ENCODE assay signal across 8 cellular contexts in the genomic region with DNA sequence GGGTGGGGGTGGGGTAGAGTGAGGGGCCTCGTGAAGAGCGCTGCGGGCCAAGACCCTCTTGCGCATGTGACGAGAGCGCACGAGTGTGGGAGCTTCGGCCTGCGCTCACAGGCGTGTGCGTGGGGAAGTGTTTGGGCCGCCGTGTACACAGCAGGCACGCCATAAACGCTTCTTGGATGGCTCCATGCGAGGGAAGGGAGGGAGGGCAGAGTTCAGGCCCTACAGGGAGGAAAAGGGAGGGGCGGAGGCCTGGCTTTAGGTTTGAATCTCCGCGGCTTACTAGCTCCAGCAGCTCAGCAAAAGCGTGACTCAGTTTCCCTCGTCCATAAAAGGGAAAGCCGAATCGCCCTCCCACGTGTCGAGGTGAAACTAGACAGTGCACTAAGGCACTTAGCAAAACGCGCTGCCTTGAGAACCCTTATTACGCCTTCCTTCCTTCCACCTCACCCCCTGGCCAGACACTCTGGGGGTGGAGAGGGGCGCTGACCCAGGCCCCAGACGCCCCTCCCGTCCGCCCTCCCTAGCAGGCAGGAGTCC. TPM values are rescaled to one million over a fixed set of nuclear protein-coding genes. Genes with fewer than 3 reads are reported as not detected.
DNase-seq lines count a peak whose midpoint lies in the region; ATAC-seq and TF ChIP-seq lines count a peak whose summit lies in the region.

No MANE protein-coding gene starts in this region.

- TF ChIP-seq CTCF in dorsolateral prefrontal cortex (IDR thresholded peaks at IDR 0.05 in 54 of 56, conservative IDR thresholded peaks at IDR 0.05 in 2 of 56; ENCODE audit: low read depth in 1 of 56, partially characterized antibody in 56 of 56) (no peak), mesothelial cell of epicardium (IDR thresholded peaks at IDR 0.05; ENCODE audit: unreplicated experiment) (no peak), tibial artery (IDR thresholded peaks at IDR 0.05) (no peak)

- intact Hi-C loops in dorsolateral prefrontal cortex (cut with DNase I) = no loop called here
- intact Hi-C loops in tibial artery (cut with DNase I; ENCODE audit: low total_unique reads) = no loop called here

- H3K27me3 ChIP-seq in dorsolateral prefrontal cortex (peaks cover 0 to 6% (median 0%) of the 10 kb centered on the region in 45 donors), tibial artery (no peaks in the 10 kb centered on the region)

- no peak for ATAC-seq in GM18858 (IDR thresholded peaks at IDR 0.05; ENCODE audit: unreplicated experiment)

- H3K36me3 Mint-ChIP-seq in mesothelial cell of epicardium = peaks cover 4% of the 10 kb centered on the region

- peak overlapping the region; percentile 39 for H3K4me3 Mint-ChIP-seq in mesothelial cell of epicardium

- H3K9me3 Mint-ChIP-seq in mesothelial cell of epicardium = peaks cover 6% of the 10 kb centered on the region

- H3K36me3 ChIP-seq in tibial artery = no peaks in the 10 kb centered on the region

- H3K27me3 Mint-ChIP-seq in mesothelial cell of epicardium (ENCODE audit: low read depth) = no peaks in the 10 kb centered on the region

- peak; percentile 33 to 39 for DNase-seq in activated T-cell treated with anti-CD3 and anti-CD28 coated beads, Interleukin-2, amount 50 U/mL, for 48 hours
- no peak for DNase-seq in activated T-cell treated with anti-CD3 and anti-CD28 coated beads, Interleukin-2, amount 50 U/mL, for 1 hour
- DNase-seq in dorsolateral prefrontal cortex (no peak), mesothelial cell of epicardium (ENCODE audit: low spot score in 2 of 2, unreplicated experiment in 2 of 2) (no peak), tibial artery (no peak), kidney tubule cell (ENCODE audit: low spot score) (no peak), HuH-7 (ENCODE audit: low spot score) (no peak)

- peak overlapping the region; percentile 39 for H3K27ac Mint-ChIP-seq in mesothelial cell of epicardium

- peaks cover 0 to 2% (median 0%) of the 10 kb centered on the region in 3 donors for H3K9me3 ChIP-seq in tibial artery

- H3K4me1 ChIP-seq in tibial artery = peaks cover 0 to 44% (median 29%) of the 10 kb centered on the region in 4 donors

- peaks cover 22% of the 10 kb centered on the region for H3K4me1 Mint-ChIP-seq in mesothelial cell of epicardium

- H3K4me3 ChIP-seq in dorsolateral prefrontal cortex = peak overlapping the region; percentile 22 to 68 (median 54)
- peak overlapping the region; percentile 51 to 64 for H3K4me3 ChIP-seq in tibial artery

- peak overlapping the region in 15 of 59 donors; percentile 4 to 83 (median 36) for H3K27ac ChIP-seq in dorsolateral prefrontal cortex
- peak overlapping the region; percentile 60 to 64 for H3K27ac ChIP-seq in tibial artery

RNA-seq across cellular contexts. Expression of a gene that starts 12.5 kb away (rescaled TPM):
- total RNA-seq in dorsolateral prefrontal cortex (100 to 1,000 TPM in 25 of 120 experiments, 10 to 100 TPM in 95; 15.8 to 333 (median 47.4) TPM), mesothelial cell of epicardium (80.0 to 84.4 TPM (median 84.1 TPM) in 3 replicates)

RNA-seq across cellular contexts. Expression of a gene that starts 31.7 kb away (rescaled TPM):
- total RNA-seq in dorsolateral prefrontal cortex (10 to 100 TPM; 13.4 to 25.1 (median 18.3) TPM), mesothelial cell of epicardium (86.0 to 95.8 TPM (median 89.0 TPM) in 3 replicates)

Comparison
In these comparisons a context has a peak if more than half of its experiments do, and no peak if none do; other contexts are left out.
1. DNase-seq: peak in activated T-cell treated with anti-CD3 and anti-CD28 coated beads, Interleukin-2, amount 50 U/mL, for 48 hours (2 of 2); none in activated T-cell treated with anti-CD3 and anti-CD28 coated beads, Interleukin-2, amount 50 U/mL, for 1 hour (single experiment), dorsolateral prefrontal cortex (0 of 10), mesothelial cell of epicardium (0 of 2), tibial artery (0 of 2), kidney tubule cell (single experiment) and HuH-7 (single experiment).